ENCODE assay signal across 9 cellular contexts in the genomic region with DNA sequence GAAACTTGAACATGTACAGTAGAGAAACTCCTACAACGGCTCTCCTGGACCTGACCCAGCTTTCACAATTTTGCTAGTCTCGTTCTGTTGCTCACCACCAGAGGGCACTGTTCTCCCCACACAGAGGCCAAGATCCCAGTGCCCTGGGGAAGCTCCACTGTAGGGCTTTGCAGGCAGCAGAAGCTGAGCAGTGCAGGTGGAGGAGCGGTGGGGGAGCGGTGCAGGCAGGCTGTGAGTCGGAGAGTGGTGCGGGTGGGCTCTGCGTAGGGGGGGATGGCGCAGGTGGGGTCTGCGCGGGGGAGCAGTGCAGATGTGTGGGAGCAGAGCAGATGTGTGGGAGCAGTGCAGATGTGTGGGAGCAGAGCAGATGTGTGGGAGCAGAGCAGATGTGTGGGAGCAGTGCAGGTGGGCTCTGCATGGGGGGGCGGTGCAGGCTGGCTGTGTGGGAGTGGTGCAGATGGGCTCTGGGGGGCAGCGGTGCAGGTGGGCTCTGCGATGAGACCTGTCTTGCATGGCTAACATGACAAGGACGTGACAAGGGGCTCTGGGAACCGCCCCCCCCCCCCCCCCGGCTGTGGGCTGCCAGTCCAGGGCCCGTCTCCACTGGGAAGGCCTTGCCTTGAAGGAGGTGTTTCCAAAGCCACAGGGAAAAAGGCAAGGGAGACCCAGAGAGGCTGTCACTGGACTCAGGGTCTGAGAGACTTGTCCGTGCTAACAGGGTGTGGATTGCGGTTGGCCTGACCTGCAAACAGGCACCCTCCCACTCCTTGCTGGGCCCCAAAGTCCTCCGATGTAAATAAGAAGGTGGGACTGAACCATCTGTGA. TPM values are rescaled to one million over a fixed set of nuclear protein-coding genes. Genes with fewer than 3 reads are reported as not detected.
DNase-seq lines count a peak whose midpoint lies in the region; ATAC-seq, FAIRE-seq and TF ChIP-seq lines count a peak whose summit lies in the region.
"Had no signal": no experiment of that assay in that cellular context is flagged by ENCODE, and none has a peak within 500 bp of the region (broad histone marks: within the 10 kb centered on the region; RNA-seq: fewer than 3 reads in every experiment).

No MANE protein-coding gene starts in this region.

- peak; percentile 73 for ATAC-seq in GM21576 (IDR thresholded peaks at IDR 0.05; ENCODE audit: unreplicated experiment)

- H3K4me1 Mint-ChIP-seq in nephron: peaks cover 32% of the 10 kb centered on the region

- peak; percentile 41 for FAIRE-seq in D721Med (lab: Jason Lieb, UNC)
- FAIRE-seq: colon had no signal

- H3K4me1 ChIP-seq in esophagus squamous epithelium: peaks cover 0 to 10% (median 0%) of the 10 kb centered on the region in 3 donors

- H3K4me3 ChIP-seq in esophagus squamous epithelium: no peak overlapping the region

- H3K36me3 Mint-ChIP-seq in nephron (ENCODE audit: low read depth): peaks cover 17% of the 10 kb centered on the region

- peak; percentile 93 for TF ChIP-seq CTCF in D721Med (IDR thresholded peaks at IDR 0.05; ENCODE audit: insufficient read depth, missing control alignments)
- TF ChIP-seq CTCF in esophagus squamous epithelium (IDR thresholded peaks at IDR 0.05): peak; percentile 83 to 92 (median 90)
- peak; percentile 78 to 82 (median 80) for TF ChIP-seq CTCF in nephron (IDR thresholded peaks at IDR 0.05; ENCODE audit: unreplicated experiment in 3 of 3)

- no peak overlapping the region for H3K27ac ChIP-seq in esophagus squamous epithelium

- peak overlapping the region in 2 of 3 experiments; percentile 1 to 39 for H3K4me3 Mint-ChIP-seq in nephron

- H3K9me3 Mint-ChIP-seq in nephron: peaks cover 4% of the 10 kb centered on the region

- 47 to 51% methylated on average over 8 to 10 of the region's 20 CpGs for WGBS in esophagus squamous epithelium, 2 donors

- no peak for TF ChIP-seq POLR2A in esophagus squamous epithelium (IDR thresholded peaks at IDR 0.05)

- no peaks in the 10 kb centered on the region for H3K9me3 ChIP-seq in esophagus squamous epithelium

- no peaks in the 10 kb centered on the region for H3K36me3 ChIP-seq in esophagus squamous epithelium

- H3K27me3 Mint-ChIP-seq in nephron (ENCODE audit: low read depth): peaks cover 43% of the 10 kb centered on the region

- H3K27me3 ChIP-seq in esophagus squamous epithelium: peaks cover 0 to 49% (median 0%) of the 10 kb centered on the region in 4 donors

- intact Hi-C loops in esophagus squamous epithelium (cut with DNase I): loop anchor here (10.0 kb wide), 1 partner anchor 362 kb away; no protein-coding TSS in a partner anchor

- peak; percentile 93 for DNase-seq in D721Med (ENCODE audit: insufficient read length, low spot score)
- peak; percentile 91 to 93 for DNase-seq in Kasumi-1 (lab: John Stamatoyannopoulos, UW)
- DNase-seq in activated T-cell treated with anti-CD3 and anti-CD28 coated beads, Interleukin-2, amount 50 U/mL, for 1 hour: peak; percentile 68
- DNase-seq in esophagus squamous epithelium (lab: John Stamatoyannopoulos, UW): no peak
- peak; percentile 71 for DNase-seq in stimulated activated naive CD4-positive, alpha-beta T cell treated with Interleukin-2 at 50 U/mL for 16 hours (lab: John Stamatoyannopoulos, UW)

- peak overlapping the region in 2 of 3 experiments; percentile 5 to 37 for H3K27ac Mint-ChIP-seq in nephron

TF ChIP-seq in PFSK-1, 5 proteins besides CTCF, POLR2A, EP300 and RAD21:
- TF ChIP-seq TAF1 (IDR thresholded peaks at IDR 0.05; ENCODE audit: borderline replicate concordance, insufficient read depth, low read length): no peak
- no peak for TF ChIP-seq SIN3A (IDR thresholded peaks at IDR 0.05; ENCODE audit: borderline replicate concordance, insufficient read depth, low read length)
- peak; percentile 47 for TF ChIP-seq FOXP2 (optimal IDR thresholded peaks at IDR 0.05; ENCODE audit: borderline replicate concordance, extremely low read depth, extremely low read length, insufficient read depth)
- TF ChIP-seq POLR2AphosphoS5 (IDR thresholded peaks at IDR 0.05; ENCODE audit: low read depth, low read length): no peak
- TF ChIP-seq, protein P1, sequence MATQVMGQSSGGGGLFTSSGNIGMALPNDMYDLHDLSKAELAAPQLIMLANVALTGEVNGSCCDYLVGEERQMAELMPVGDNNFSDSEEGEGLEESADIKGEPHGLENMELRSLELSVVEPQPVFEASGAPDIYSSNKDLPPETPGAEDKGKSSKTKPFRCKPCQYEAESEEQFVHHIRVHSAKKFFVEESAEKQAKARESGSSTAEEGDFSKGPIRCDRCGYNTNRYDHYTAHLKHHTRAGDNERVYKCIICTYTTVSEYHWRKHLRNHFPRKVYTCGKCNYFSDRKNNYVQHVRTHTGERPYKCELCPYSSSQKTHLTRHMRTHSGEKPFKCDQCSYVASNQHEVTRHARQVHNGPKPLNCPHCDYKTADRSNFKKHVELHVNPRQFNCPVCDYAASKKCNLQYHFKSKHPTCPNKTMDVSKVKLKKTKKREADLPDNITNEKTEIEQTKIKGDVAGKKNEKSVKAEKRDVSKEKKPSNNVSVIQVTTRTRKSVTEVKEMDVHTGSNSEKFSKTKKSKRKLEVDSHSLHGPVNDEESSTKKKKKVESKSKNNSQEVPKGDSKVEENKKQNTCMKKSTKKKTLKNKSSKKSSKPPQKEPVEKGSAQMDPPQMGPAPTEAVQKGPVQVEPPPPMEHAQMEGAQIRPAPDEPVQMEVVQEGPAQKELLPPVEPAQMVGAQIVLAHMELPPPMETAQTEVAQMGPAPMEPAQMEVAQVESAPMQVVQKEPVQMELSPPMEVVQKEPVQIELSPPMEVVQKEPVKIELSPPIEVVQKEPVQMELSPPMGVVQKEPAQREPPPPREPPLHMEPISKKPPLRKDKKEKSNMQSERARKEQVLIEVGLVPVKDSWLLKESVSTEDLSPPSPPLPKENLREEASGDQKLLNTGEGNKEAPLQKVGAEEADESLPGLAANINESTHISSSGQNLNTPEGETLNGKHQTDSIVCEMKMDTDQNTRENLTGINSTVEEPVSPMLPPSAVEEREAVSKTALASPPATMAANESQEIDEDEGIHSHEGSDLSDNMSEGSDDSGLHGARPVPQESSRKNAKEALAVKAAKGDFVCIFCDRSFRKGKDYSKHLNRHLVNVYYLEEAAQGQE (IDR thresholded peaks at IDR 0.05; ENCODE audit: insufficient read depth in 1 of 2, low read depth in 2 of 2, low read length in 2 of 2): no peak
TF ChIP-seq in PFSK-1: peak in this region for 1.

RNA-seq across cellular contexts. Expression of a gene that starts 7.3 kb away (rescaled TPM):
- polyA plus RNA-seq in PFSK-1 (2012; ENCODE audit: insufficient read length, low read depth): 3.9 TPM
- 1 to 10 TPM in 2 of 4 donors, under 1 TPM in 2; 0.09 to 2.5 (median 0.80) TPM for total RNA-seq in esophagus squamous epithelium

RNA-seq across cellular contexts. Expression of a gene that starts 29.5 kb away (rescaled TPM):
- 5.1 TPM for polyA plus RNA-seq in PFSK-1 (2012; ENCODE audit: insufficient read length, low read depth)
- total RNA-seq in esophagus squamous epithelium: 10 to 100 TPM in 2 of 4 donors, 1 to 10 TPM in 2; 2.2 to 13.2 (median 8.2) TPM

RNA-seq across cellular contexts. Expression of a gene that starts 49.7 kb away (rescaled TPM):
- 55.8 TPM for polyA plus RNA-seq in PFSK-1 (2012; ENCODE audit: insufficient read length, low read depth)
- total RNA-seq in esophagus squamous epithelium: 10 to 100 TPM; 16.2 to 65.1 (median 41.7) TPM
